Comparison of ENCODE assay signal across 8 cellular contexts in genomic region chr3:170044795-170045244, GRCh38. TPM values are rescaled to one million over a fixed set of nuclear protein-coding genes. Genes with fewer than 3 reads are reported as not detected.
DNase-seq lines count a peak whose midpoint lies in the region; ATAC-seq lines count a peak whose summit lies in the region.

No MANE protein-coding gene starts in this region.

- CTCF ChIA-PET in activated CD8-positive, alpha-beta memory T cell treated with anti-CD3 and anti-CD28 coated beads, Interleukin-2, amount 10 ng/mL, durations not matched to agents 7 days and 5 days (lab: Charles Lee) = interaction anchor here (0.7 to 2.8 kb wide), 5 partner anchors 9 to 311 kb away, joined by 3 to 9 read pairs (median 3); no protein-coding TSS in a partner anchor

- peak; percentile 16 for ATAC-seq in activated CD8-positive, alpha-beta memory T cell treated with anti-CD3 and anti-CD28 coated beads, Interleukin-2, amount 10 ng/mL, durations not matched to agents 7 days and 5 days
- ATAC-seq in HG02938 (IDR thresholded peaks at IDR 0.05; ENCODE audit: unreplicated experiment) (peak; percentile 85), sciatic nerve (peak; percentile 49)

- no peak for DNase-seq in activated CD8-positive, alpha-beta memory T cell treated with anti-CD3 and anti-CD28 coated beads, Interleukin-2, amount 10 ng/mL, durations not matched to agents 7 days and 5 days
- no peak for DNase-seq in activated CD8-positive, alpha-beta memory T cell treated with anti-CD3 and anti-CD28 coated beads for 24 hours
- DNase-seq in SIG-M5 treated with dmso at 0.1 percent for 504 hours (lab: John Stamatoyannopoulos, UW; ENCODE audit: unreplicated experiment) (peak; percentile 99), sciatic nerve (ENCODE audit: low spot score) (no peak), AG08395 (ENCODE audit: low spot score) (no peak), DMS79 treated with DMSO at 0.1 percent for 48 hours (lab: John Stamatoyannopoulos, UW) (no peak), AG20443 (ENCODE audit: low spot score) (no peak)

- H3K27me3 Mint-ChIP-seq in activated CD8-positive, alpha-beta memory T cell treated with anti-CD3 and anti-CD28 coated beads, Interleukin-2, amount 10 ng/mL, durations not matched to agents 7 days and 5 days = no peaks in the 10 kb centered on the region

- peak overlapping the region; percentile 16 for H3K27ac Mint-ChIP-seq in activated CD8-positive, alpha-beta memory T cell treated with anti-CD3 and anti-CD28 coated beads, Interleukin-2, amount 10 ng/mL, durations not matched to agents 7 days and 5 days

- no peaks in the 10 kb centered on the region for H3K9me3 Mint-ChIP-seq in activated CD8-positive, alpha-beta memory T cell treated with anti-CD3 and anti-CD28 coated beads, Interleukin-2, amount 10 ng/mL, durations not matched to agents 7 days and 5 days (ENCODE audit: low read depth)

- intact Hi-C loops in sciatic nerve (cut with DNase I) = no loop called here

- H3K4me1 Mint-ChIP-seq in activated CD8-positive, alpha-beta memory T cell treated with anti-CD3 and anti-CD28 coated beads, Interleukin-2, amount 10 ng/mL, durations not matched to agents 7 days and 5 days = peaks cover 24% of the 10 kb centered on the region

- H3K4me3 Mint-ChIP-seq in activated CD8-positive, alpha-beta memory T cell treated with anti-CD3 and anti-CD28 coated beads, Interleukin-2, amount 10 ng/mL, durations not matched to agents 7 days and 5 days = no peak overlapping the region

- peaks cover 6% of the 10 kb centered on the region for H3K36me3 Mint-ChIP-seq in activated CD8-positive, alpha-beta memory T cell treated with anti-CD3 and anti-CD28 coated beads, Interleukin-2, amount 10 ng/mL, durations not matched to agents 7 days and 5 days

RNA-seq across cellular contexts. Expression of gene GPR160, which starts 7.0 kb away (rescaled TPM):
- total RNA-seq in activated CD8-positive, alpha-beta memory T cell treated with anti-CD3 and anti-CD28 coated beads, Interleukin-2, amount 10 ng/mL, durations not matched to agents 7 days and 5 days = 1 to 10 TPM; 3.6 to 6.4 TPM
- 5.4 TPM for total RNA-seq in sciatic nerve

Comparison
In these comparisons a context has a peak if more than half of its experiments do, and no peak if none do; other contexts are left out.
1. ATAC-seq: peak in every context shown above with its lines; median percentile 85 in HG02938; 49 in sciatic nerve; 16 in activated CD8-positive, alpha-beta memory T cell treated with anti-CD3 and anti-CD28 coated beads, Interleukin-2, amount 10 ng/mL, durations not matched to agents 7 days and 5 days.